ENCODE assay signal across 6 cellular contexts in the genomic region with DNA sequence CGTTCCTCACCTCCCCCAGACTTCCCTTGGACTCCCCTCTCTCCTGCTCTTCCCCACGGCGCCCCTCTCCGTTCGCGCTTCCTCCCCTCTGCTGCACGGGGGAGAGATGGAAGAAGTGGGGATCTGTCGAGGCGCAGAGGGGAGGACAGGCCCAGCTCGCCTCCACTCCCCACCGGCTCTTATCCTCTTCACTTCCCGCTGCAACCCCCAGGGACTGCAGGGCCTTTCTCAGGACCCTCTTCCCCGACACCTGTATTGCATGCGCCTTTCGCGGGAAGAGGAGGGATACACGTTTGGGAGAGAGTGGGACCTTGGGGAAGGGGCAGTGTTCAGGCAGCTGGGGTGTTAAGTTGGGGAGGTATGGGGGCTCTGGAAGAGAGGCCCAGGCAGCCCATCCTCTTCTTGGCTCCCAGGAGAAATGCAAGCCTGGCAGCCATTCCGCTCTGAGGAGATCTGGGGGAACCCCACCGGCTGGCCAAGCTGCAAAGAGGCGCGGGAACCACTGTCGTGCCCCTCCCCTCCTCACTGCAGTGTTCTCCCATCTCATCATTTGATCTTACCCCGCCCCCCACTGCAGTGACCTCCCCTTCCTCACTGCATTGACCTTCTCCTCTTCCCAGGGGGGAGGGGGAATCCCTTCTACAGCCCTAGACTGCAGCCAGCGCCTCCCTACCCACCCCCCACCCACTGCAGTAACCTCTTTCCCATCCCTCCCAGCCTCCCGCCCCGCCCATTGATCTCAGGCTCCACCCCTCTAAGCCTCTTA. TPM values are rescaled to one million over a fixed set of nuclear protein-coding genes. Genes with fewer than 3 reads are reported as not detected.
DNase-seq lines count a peak whose midpoint lies in the region; ATAC-seq and TF ChIP-seq lines count a peak whose summit lies in the region.

No MANE protein-coding gene starts in this region.

- peaks cover 33% of the 10 kb centered on the region for H3K79me2 ChIP-seq in DND-41 (ENCODE audit: insufficient read depth, low read length)

- peak; percentile 25 for ATAC-seq in DND-41 (ENCODE audit: insufficient read depth, low read depth)

- H3K27me3 ChIP-seq in DND-41 (ENCODE audit: insufficient read depth, low read length, poor library complexity): no peaks in the 10 kb centered on the region
- H3K27me3 ChIP-seq in suprapubic skin: no peaks in the 10 kb centered on the region

- H3K27ac ChIP-seq in DND-41 (ENCODE audit: low read length): peak overlapping the region; percentile 83
- H3K27ac ChIP-seq in suprapubic skin: peak overlapping the region; percentile 77

- peaks cover 10% of the 10 kb centered on the region for H4K20me1 ChIP-seq in DND-41 (ENCODE audit: insufficient read depth, low read length)

- H2AFZ ChIP-seq in DND-41 (ENCODE audit: low read depth, low read length): peak overlapping the region; percentile 83

- H3K36me3 ChIP-seq in DND-41 (ENCODE audit: insufficient read depth, low read length) (peaks cover 40% of the 10 kb centered on the region), suprapubic skin (no peaks in the 10 kb centered on the region)

- H3K4me3 ChIP-seq in DND-41 (ENCODE audit: low read depth in 1 of 2, low read length in 2 of 2) (peak overlapping the region; percentile 71 to 72), fibroblast of pulmonary artery (replicated peaks; ENCODE audit: low read depth, low read length) (peak overlapping the region; percentile 67), suprapubic skin (peak overlapping the region; percentile 76)

- no peak for TF ChIP-seq POLR2A in suprapubic skin (IDR thresholded peaks at IDR 0.05)

- no peak for TF ChIP-seq CTCF in DND-41 (IDR thresholded peaks at IDR 0.05; ENCODE audit: borderline replicate concordance, extremely low read depth, low read length, poor library complexity, severe bottlenecking)
- TF ChIP-seq CTCF in fibroblast of pulmonary artery (IDR thresholded peaks at IDR 0.05; ENCODE audit: low read length, missing control alignments): no peak
- TF ChIP-seq CTCF in suprapubic skin (IDR thresholded peaks at IDR 0.05): no peak

- H3K4me2 ChIP-seq in DND-41 (ENCODE audit: insufficient read depth, low read length): peak overlapping the region; percentile 91

- no peak for TF ChIP-seq EP300 in suprapubic skin (IDR thresholded peaks at IDR 0.05)

- H3K4me1 ChIP-seq in DND-41 (ENCODE audit: insufficient read depth, low read length) (peaks cover 38% of the 10 kb centered on the region), suprapubic skin (peaks cover 20% of the 10 kb centered on the region)

- peak overlapping the region; percentile 91 for H3K9ac ChIP-seq in DND-41 (ENCODE audit: low read depth, low read length)

- 9% methylated on average over 23 of the region's 26 CpGs for WGBS in suprapubic skin

- DNase-seq in DND-41: peak; percentile 53
- DNase-seq in NCI-H748 (lab: John Stamatoyannopoulos, UW; ENCODE audit: unreplicated experiment): peak; percentile 62
- DNase-seq in fibroblast of pulmonary artery (ENCODE audit: low read depth): no peak
- no peak for DNase-seq in suprapubic skin (ENCODE audit: low spot score in 2 of 2)
- no peak for DNase-seq in HPDE6-E6E7 (ENCODE audit: extremely low spot score)
- DNase-seq in dermis blood vessel endothelial cell: no peak

- no peaks in the 10 kb centered on the region for H3K9me3 ChIP-seq in DND-41 (ENCODE audit: insufficient read depth, low read length, severe bottlenecking)
- H3K9me3 ChIP-seq in suprapubic skin: no peaks in the 10 kb centered on the region

RNA-seq across cellular contexts. Expression of a gene that starts 0.8 kb away (rescaled TPM):
- total RNA-seq in suprapubic skin (10 to 100 TPM in 1 of 4 donors, 1 to 10 TPM in 3; 1.3 to 15.4 (median 6.9) TPM), dermis blood vessel endothelial cell (2.8 and 2.9 TPM in 2 replicates)

RNA-seq across cellular contexts. Expression of a gene that starts 10.6 kb away (rescaled TPM):
- 10 to 100 TPM in 2 of 4 donors, 1 to 10 TPM in 2; 4.3 to 15.8 (median 8.5) TPM for total RNA-seq in suprapubic skin
- total RNA-seq in dermis blood vessel endothelial cell: 2.2 and 5.8 TPM in 2 replicates

RNA-seq across cellular contexts. Expression of a gene that starts 12.6 kb away (rescaled TPM):
- total RNA-seq in suprapubic skin (100 to 1,000 TPM in 1 of 4 donors, 10 to 100 TPM in 3; 58.4 to 137 (median 67.7) TPM), dermis blood vessel endothelial cell (12.1 and 18.7 TPM in 2 replicates)

RNA-seq across cellular contexts. Expression of a gene that starts 28.4 kb away (rescaled TPM):
- total RNA-seq in suprapubic skin: not detected
- not detected in 2 replicates for total RNA-seq in dermis blood vessel endothelial cell

RNA-seq across cellular contexts. Expression of a gene that starts 28.6 kb away (rescaled TPM):
- total RNA-seq in suprapubic skin: 100 to 1,000 TPM; 251 to 495 (median 436) TPM
- total RNA-seq in dermis blood vessel endothelial cell: 73.7 and 177 TPM in 2 replicates

Comparison
In these comparisons a context has a peak if more than half of its experiments do, and no peak if none do; other contexts are left out.
1. DNase-seq: peak in DND-41 (single experiment) and NCI-H748 (single experiment); none in fibroblast of pulmonary artery (single experiment), suprapubic skin (0 of 2), HPDE6-E6E7 (single experiment) and dermis blood vessel endothelial cell (single experiment).
2. Peak in every context shown above with its lines, with median percentiles within 50 percentile points of each other: H3K4me3 ChIP-seq.